20 cellular contexts compared by ENCODE assay signal in genomic region chr16:58636474-58636873, GRCh38. TPM values are rescaled to one million over a fixed set of nuclear protein-coding genes. Genes with fewer than 3 reads are reported as not detected.
DNase-seq lines count a peak whose midpoint lies in the region; FAIRE-seq and TF ChIP-seq lines count a peak whose summit lies in the region.
"Had no signal": no experiment of that assay in that cellular context is flagged by ENCODE, and none has a peak within 500 bp of the region (broad histone marks: within the 10 kb centered on the region; RNA-seq: fewer than 3 reads in every experiment).

No MANE protein-coding gene starts in this region.

- no peaks in the 10 kb centered on the region for H3K36me3 Mint-ChIP-seq in dendritic cell treated with granulocyte-macrophage colony-stimulating factor and Interleukin-4, amounts not matched to agents 40 ng/mL and 50 ng/mL, for 4 days (ENCODE audit: low read depth)
- H3K36me3 Mint-ChIP-seq in immature natural killer cell, result no peaks in the 10 kb centered on the region
- H3K36me3 Mint-ChIP-seq: CD8-positive, alpha-beta T cell had no signal

- H3K9me3 Mint-ChIP-seq in dendritic cell treated with granulocyte-macrophage colony-stimulating factor and Interleukin-4, amounts not matched to agents 40 ng/mL and 50 ng/mL, for 4 days, result no peaks in the 10 kb centered on the region
- no peaks in the 10 kb centered on the region for H3K9me3 Mint-ChIP-seq in immature natural killer cell
- H3K9me3 Mint-ChIP-seq: CD8-positive, alpha-beta T cell; H9 had no signal

- H3K36me3 ChIP-seq in kidney (ENCODE audit: control insufficient read depth in 1 of 2, insufficient read depth in 2 of 2, low read length in 2 of 2), result no peaks in the 10 kb centered on the region
- no peaks in the 10 kb centered on the region for H3K36me3 ChIP-seq in ascending aorta
- H3K36me3 ChIP-seq: BLaER1 treated with 17β-estradiol and CSF1 and Interleukin-3, amounts not matched to agents 10 nM and 100 nM had no signal

- intact Hi-C loops in dendritic cell treated with granulocyte-macrophage colony-stimulating factor and Interleukin-4, amounts not matched to agents 40 ng/mL and 50 ng/mL, for 4 days (cut with micrococcal nuclease), result loop anchor here (10.0 kb wide), 1 partner anchor 242 kb away; the partner anchor contains the start of gene GINS3
- intact Hi-C loops in kidney (cut with DNase I) (no loop called here), posterior vena cava (cut with DNase I) (loop anchor here in 1 of 2 donors (10.0 kb wide), 1 partner anchor 122 kb away; the partner anchor contains the start of gene SETD6), ascending aorta (cut with DNase I) (no loop called here)

- DNase-seq in NCI-H526 (lab: John Stamatoyannopoulos, UW) (peak; percentile 14 to 56), kidney (peak; percentile 7), posterior vena cava (ENCODE audit: low spot score) (peak; percentile 9), ascending aorta (ENCODE audit: low spot score in 2 of 2) (no peak), immature natural killer cell (no peak), midbrain (lab: John Stamatoyannopoulos, UW) (no peak), caudate nucleus (lab: John Stamatoyannopoulos, UW) (no peak)
- DNase-seq: Calu3; CD8-positive, alpha-beta T cell; DMS53; DND-41; EL; GOT3; H9 had no signal

- H3K27ac ChIP-seq in kidney (ENCODE audit: low read depth in 2 of 2, low read length in 2 of 2), result no peak overlapping the region
- H3K27ac ChIP-seq in ascending aorta, result no peak overlapping the region
- H3K27ac ChIP-seq in caudate nucleus (ENCODE audit: low read depth, low read length), result no peak overlapping the region

- H3K4me3 ChIP-seq in kidney (ENCODE audit: low read length in 2 of 2), result no peak overlapping the region
- no peak overlapping the region for H3K4me3 ChIP-seq in ascending aorta
- H3K4me3 ChIP-seq: BLaER1 treated with 17β-estradiol and CSF1 and Interleukin-3, amounts not matched to agents 10 nM and 100 nM had no signal

- H3K4me1 Mint-ChIP-seq in dendritic cell treated with granulocyte-macrophage colony-stimulating factor and Interleukin-4, amounts not matched to agents 40 ng/mL and 50 ng/mL, for 4 days (ENCODE audit: low read depth), result peaks cover 31% of the 10 kb centered on the region
- peaks cover under 1 to 3% of the 10 kb centered on the region in 2 donors for H3K4me1 Mint-ChIP-seq in immature natural killer cell
- H3K4me1 Mint-ChIP-seq: H9 had no signal

- FAIRE-seq in kidney (lab: Jason Lieb, UNC), result no peak
- FAIRE-seq: G401.6, GM12892, GM18507 had no signal

- no peaks in the 10 kb centered on the region for H3K9me3 ChIP-seq in kidney (ENCODE audit: control insufficient read depth in 1 of 2, low read length in 2 of 2)
- H3K9me3 ChIP-seq in ascending aorta, result no peaks in the 10 kb centered on the region
- H3K9me3 ChIP-seq: BLaER1 treated with 17β-estradiol and CSF1 and Interleukin-3, amounts not matched to agents 10 nM and 100 nM had no signal

- H3K9ac ChIP-seq in kidney (ENCODE audit: low read length in 2 of 2), result no peak overlapping the region

- H3K27me3 ChIP-seq in ascending aorta, result no peaks in the 10 kb centered on the region
- H3K27me3 ChIP-seq: BLaER1 treated with 17β-estradiol and CSF1 and Interleukin-3, amounts not matched to agents 10 nM and 100 nM had no signal

- peak overlapping the region; percentile 63 for H3K27ac Mint-ChIP-seq in dendritic cell treated with granulocyte-macrophage colony-stimulating factor and Interleukin-4, amounts not matched to agents 40 ng/mL and 50 ng/mL, for 4 days
- H3K27ac Mint-ChIP-seq in immature natural killer cell, result peak overlapping the region in 1 of 6 donors; percentile 16
- H3K27ac Mint-ChIP-seq: B cell; CD8-positive, alpha-beta T cell had no signal

- no peaks in the 10 kb centered on the region for H3K4me1 ChIP-seq in kidney (ENCODE audit: control insufficient read depth in 1 of 2, insufficient read depth in 1 of 2, low read depth in 1 of 2, low read length in 2 of 2)
- no peaks in the 10 kb centered on the region for H3K4me1 ChIP-seq in ascending aorta

- H3K4me3 Mint-ChIP-seq in dendritic cell treated with granulocyte-macrophage colony-stimulating factor and Interleukin-4, amounts not matched to agents 40 ng/mL and 50 ng/mL, for 4 days, result peak overlapping the region; percentile 43
- H3K4me3 Mint-ChIP-seq in immature natural killer cell, result no peak overlapping the region
- H3K4me3 Mint-ChIP-seq: B cell; CD8-positive, alpha-beta T cell; H9 had no signal

- H3K27me3 Mint-ChIP-seq in dendritic cell treated with granulocyte-macrophage colony-stimulating factor and Interleukin-4, amounts not matched to agents 40 ng/mL and 50 ng/mL, for 4 days, result peaks cover 8% of the 10 kb centered on the region
- H3K27me3 Mint-ChIP-seq in immature natural killer cell (ENCODE audit: low read depth in 3 of 3), result peaks cover 0 to 5% (median 4%) of the 10 kb centered on the region in 3 donors

- TF ChIP-seq CTCF in kidney (IDR thresholded peaks at IDR 0.05; ENCODE audit: borderline replicate concordance, extremely low read depth, insufficient read depth), result no peak
- no peak for TF ChIP-seq CTCF in ascending aorta (IDR thresholded peaks at IDR 0.05)

RNA-seq across cellular contexts. Expression of gene CNOT1, which starts 6.8 kb away (rescaled TPM):
- 147 TPM for total RNA-seq in kidney
- 54.8 TPM for polyA plus RNA-seq in kidney (ENCODE audit: insufficient read depth, low read depth, low replicate concordance)
- 100 to 1,000 TPM; 102 to 116 TPM for total RNA-seq in posterior vena cava
- 324 TPM for total RNA-seq in ascending aorta
- polyA plus RNA-seq in immature natural killer cell, result 10 to 100 TPM; 78.1 to 89.7 (median 85.1) TPM

RNA-seq across cellular contexts. Expression of gene SLC38A7, which starts 48.1 kb away (rescaled TPM):
- total RNA-seq in kidney (22.7 TPM), posterior vena cava (10 to 100 TPM; 13.2 to 16.2 TPM), ascending aorta (23.5 TPM)
- polyA plus RNA-seq in kidney (ENCODE audit: insufficient read depth, low read depth, low replicate concordance) (8.2 TPM), immature natural killer cell (1 to 10 TPM; 2.3 to 6.8 (median 4.2) TPM)

Comparison
In these comparisons a context has a peak if more than half of its experiments do, and no peak if none do; other contexts are left out.
1. DNase-seq: peak in NCI-H526 (2 of 2), kidney (single experiment) and posterior vena cava (single experiment); none in ascending aorta (0 of 2), immature natural killer cell (0 of 3), midbrain (single experiment) and caudate nucleus (0 of 61).